Comparison of ENCODE assay signal across 1 cellular context in the genomic region with DNA sequence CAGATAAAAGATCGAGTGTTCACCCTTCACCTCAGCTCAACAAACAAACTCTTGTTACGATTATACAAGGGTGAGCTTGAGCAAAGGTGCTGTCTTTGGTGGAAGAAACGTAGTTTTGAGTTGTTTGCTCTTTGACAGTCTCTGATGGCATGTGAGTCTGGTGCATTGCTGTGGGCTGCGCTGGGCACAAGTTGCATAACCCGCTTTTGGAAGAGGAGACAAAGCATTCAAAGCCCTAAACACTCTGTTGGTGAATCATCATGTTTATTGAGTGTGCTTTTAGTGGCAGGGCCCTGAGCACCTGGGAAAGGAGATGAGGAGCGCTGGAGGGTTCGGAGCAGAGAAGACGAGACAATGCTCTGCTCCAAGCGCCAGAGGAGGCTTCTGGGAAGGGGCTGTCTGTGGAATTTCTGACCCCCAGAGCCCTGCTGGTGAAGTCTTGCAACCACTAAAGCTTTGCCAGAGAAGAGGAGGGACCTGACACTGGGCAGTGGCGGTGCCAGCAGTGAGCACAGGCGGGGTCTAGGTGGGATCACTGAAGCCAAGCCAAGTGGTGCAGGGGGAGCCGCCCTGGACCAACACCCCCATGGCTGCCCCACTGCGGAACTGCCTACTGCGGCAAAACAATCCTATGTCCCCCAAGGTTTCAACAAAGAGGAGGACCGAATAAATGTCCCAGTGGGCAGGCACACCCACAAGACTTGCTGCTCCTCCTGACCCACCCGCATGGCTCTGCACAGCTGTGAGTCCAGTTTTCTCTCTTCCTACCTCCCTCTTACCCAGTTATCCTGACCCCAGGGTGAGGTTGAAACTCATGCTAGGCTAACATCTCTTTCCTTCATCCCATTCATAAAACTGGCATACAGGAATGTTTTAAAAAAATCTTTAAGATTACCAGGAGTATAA.
TF ChIP-seq lines count a peak whose summit lies in the region.

No MANE protein-coding gene starts in this region.

TF ChIP-seq in HepG2, 621 proteins besides CTCF, POLR2A, EP300 and RAD21 (continued from another document and continues in another):
- TF ChIP-seq TSC22D2 (CRISPR knock-in tag; IDR thresholded peaks at IDR 0.05; ENCODE audit: borderline replicate concordance) (no peak), KDM6A (CRISPR knock-in tag; IDR thresholded peaks at IDR 0.05; ENCODE audit: low read depth) (no peak), SKI (IDR thresholded peaks at IDR 0.05; ENCODE audit: partially characterized antibody) (no peak), TCF7 (IDR thresholded peaks at IDR 0.05; ENCODE audit: low read depth) (no peak), TARDBP (CRISPR knock-in tag; IDR thresholded peaks at IDR 0.05) (no peak), ZNF251 (CRISPR knock-in tag; IDR thresholded peaks at IDR 0.05) (no peak), RARA (CRISPR knock-in tag; IDR thresholded peaks at IDR 0.05) (peak; percentile 71), RARG (CRISPR knock-in tag; IDR thresholded peaks at IDR 0.05; ENCODE audit: low read depth) (no peak), NCOA2 (CRISPR knock-in tag; IDR thresholded peaks at IDR 0.05) (no peak), ZNF850 (CRISPR knock-in tag; conservative IDR thresholded peaks at IDR 0.05) (no peak), ERF (CRISPR knock-in tag; IDR thresholded peaks at IDR 0.05) (no peak), CENPT (CRISPR knock-in tag; IDR thresholded peaks at IDR 0.05; ENCODE audit: low read depth) (no peak), PITX1 (CRISPR knock-in tag; IDR thresholded peaks at IDR 0.05) (no peak), HMG20A (CRISPR knock-in tag; IDR thresholded peaks at IDR 0.05; ENCODE audit: borderline replicate concordance) (peak; percentile 57; the same call in 1 of the 2 replicates), REPIN1 (CRISPR knock-in tag; IDR thresholded peaks at IDR 0.05; ENCODE audit: borderline replicate concordance, low read depth) (no peak), ZNF446 (CRISPR knock-in tag; IDR thresholded peaks at IDR 0.05) (no peak), ZBTB7A (CRISPR knock-in tag; IDR thresholded peaks at IDR 0.05) (no peak), MAZ (IDR thresholded peaks at IDR 0.05; ENCODE audit: borderline replicate concordance, low read depth, low read length) (no peak), MAZ (CRISPR knock-in tag; IDR thresholded peaks at IDR 0.05; ENCODE audit: low read depth) (no peak), ZNF382 (CRISPR knock-in tag; IDR thresholded peaks at IDR 0.05; ENCODE audit: borderline replicate concordance) (no peak), ZNF282 (IDR thresholded peaks at IDR 0.05; ENCODE audit: partially characterized antibody) (no peak), SNAPC2 (CRISPR knock-in tag; IDR thresholded peaks at IDR 0.05) (no peak), SOX13 (IDR thresholded peaks at IDR 0.05) (peak; percentile 61), SOX13 (CRISPR knock-in tag; conservative IDR thresholded peaks at IDR 0.05 in 1 of 2, IDR thresholded peaks at IDR 0.05 in 1 of 2) (peak in 1 of 2 experiments; percentile 83; a peak in 2 of 4 replicates), DPF2 (CRISPR knock-in tag; IDR thresholded peaks at IDR 0.05; ENCODE audit: borderline replicate concordance, low read depth) (no peak), SRSF4 (IDR thresholded peaks at IDR 0.05; ENCODE audit: low read depth, low read length, poor library complexity, severe bottlenecking) (no peak), ZNF430 (CRISPR knock-in tag; IDR thresholded peaks at IDR 0.05) (no peak), POLR2G (IDR thresholded peaks at IDR 0.05; ENCODE audit: low read depth, low read length) (no peak)
- TF ChIP-seq, protein P1, sequence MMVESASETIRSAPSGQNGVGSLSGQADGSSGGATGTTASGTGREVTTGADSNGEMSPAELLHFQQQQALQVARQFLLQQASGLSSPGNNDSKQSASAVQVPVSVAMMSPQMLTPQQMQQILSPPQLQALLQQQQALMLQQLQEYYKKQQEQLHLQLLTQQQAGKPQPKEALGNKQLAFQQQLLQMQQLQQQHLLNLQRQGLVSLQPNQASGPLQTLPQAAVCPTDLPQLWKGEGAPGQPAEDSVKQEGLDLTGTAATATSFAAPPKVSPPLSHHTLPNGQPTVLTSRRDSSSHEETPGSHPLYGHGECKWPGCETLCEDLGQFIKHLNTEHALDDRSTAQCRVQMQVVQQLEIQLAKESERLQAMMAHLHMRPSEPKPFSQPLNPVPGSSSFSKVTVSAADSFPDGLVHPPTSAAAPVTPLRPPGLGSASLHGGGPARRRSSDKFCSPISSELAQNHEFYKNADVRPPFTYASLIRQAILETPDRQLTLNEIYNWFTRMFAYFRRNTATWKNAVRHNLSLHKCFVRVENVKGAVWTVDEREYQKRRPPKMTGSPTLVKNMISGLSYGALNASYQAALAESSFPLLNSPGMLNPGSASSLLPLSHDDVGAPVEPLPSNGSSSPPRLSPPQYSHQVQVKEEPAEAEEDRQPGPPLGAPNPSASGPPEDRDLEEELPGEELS (CRISPR knock-in tag; IDR thresholded peaks at IDR 0.05) = peak; percentile 51
- TF ChIP-seq, protein P2, sequence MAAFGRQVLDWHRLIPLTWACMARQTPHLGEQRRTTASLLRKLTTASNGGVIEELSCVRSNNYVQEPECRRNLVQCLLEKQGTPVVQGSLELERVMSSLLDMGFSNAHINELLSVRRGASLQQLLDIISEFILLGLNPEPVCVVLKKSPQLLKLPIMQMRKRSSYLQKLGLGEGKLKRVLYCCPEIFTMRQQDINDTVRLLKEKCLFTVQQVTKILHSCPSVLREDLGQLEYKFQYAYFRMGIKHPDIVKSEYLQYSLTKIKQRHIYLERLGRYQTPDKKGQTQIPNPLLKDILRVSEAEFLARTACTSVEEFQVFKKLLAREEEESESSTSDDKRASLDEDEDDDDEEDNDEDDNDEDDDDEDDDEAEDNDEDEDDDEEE (CRISPR knock-in tag; IDR thresholded peaks at IDR 0.05) = no peak
- TF ChIP-seq, protein P3, sequence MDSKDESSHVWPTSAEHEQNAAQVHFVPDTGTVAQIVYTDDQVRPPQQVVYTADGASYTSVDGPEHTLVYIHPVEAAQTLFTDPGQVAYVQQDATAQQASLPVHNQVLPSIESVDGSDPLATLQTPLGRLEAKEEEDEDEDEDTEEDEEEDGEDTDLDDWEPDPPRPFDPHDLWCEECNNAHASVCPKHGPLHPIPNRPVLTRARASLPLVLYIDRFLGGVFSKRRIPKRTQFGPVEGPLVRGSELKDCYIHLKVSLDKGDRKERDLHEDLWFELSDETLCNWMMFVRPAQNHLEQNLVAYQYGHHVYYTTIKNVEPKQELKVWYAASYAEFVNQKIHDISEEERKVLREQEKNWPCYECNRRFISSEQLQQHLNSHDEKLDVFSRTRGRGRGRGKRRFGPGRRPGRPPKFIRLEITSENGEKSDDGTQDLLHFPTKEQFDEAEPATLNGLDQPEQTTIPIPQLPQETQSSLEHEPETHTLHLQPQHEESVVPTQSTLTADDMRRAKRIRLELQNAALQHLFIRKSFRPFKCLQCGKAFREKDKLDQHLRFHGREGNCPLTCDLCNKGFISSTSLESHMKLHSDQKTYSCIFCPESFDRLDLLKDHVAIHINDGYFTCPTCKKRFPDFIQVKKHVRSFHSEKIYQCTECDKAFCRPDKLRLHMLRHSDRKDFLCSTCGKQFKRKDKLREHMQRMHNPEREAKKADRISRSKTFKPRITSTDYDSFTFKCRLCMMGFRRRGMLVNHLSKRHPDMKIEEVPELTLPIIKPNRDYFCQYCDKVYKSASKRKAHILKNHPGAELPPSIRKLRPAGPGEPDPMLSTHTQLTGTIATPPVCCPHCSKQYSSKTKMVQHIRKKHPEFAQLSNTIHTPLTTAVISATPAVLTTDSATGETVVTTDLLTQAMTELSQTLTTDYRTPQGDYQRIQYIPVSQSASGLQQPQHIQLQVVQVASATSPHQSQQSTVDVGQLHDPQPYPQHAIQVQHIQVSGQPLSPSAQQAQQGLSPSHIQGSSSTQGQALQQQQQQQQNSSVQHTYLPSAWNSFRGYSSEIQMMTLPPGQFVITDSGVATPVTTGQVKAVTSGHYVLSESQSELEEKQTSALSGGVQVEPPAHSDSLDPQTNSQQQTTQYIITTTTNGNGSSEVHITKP (CRISPR knock-in tag; IDR thresholded peaks at IDR 0.05; ENCODE audit: low read depth) = no peak
- TF ChIP-seq, protein P4, sequence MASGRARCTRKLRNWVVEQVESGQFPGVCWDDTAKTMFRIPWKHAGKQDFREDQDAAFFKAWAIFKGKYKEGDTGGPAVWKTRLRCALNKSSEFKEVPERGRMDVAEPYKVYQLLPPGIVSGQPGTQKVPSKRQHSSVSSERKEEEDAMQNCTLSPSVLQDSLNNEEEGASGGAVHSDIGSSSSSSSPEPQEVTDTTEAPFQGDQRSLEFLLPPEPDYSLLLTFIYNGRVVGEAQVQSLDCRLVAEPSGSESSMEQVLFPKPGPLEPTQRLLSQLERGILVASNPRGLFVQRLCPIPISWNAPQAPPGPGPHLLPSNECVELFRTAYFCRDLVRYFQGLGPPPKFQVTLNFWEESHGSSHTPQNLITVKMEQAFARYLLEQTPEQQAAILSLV (CRISPR knock-in tag; IDR thresholded peaks at IDR 0.05; ENCODE audit: borderline replicate concordance) = no peak
- TF ChIP-seq, protein P5, sequence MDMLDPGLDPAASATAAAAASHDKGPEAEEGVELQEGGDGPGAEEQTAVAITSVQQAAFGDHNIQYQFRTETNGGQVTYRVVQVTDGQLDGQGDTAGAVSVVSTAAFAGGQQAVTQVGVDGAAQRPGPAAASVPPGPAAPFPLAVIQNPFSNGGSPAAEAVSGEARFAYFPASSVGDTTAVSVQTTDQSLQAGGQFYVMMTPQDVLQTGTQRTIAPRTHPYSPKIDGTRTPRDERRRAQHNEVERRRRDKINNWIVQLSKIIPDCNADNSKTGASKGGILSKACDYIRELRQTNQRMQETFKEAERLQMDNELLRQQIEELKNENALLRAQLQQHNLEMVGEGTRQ (IDR thresholded peaks at IDR 0.05; ENCODE audit: low read depth, low read length) = no peak
- TF ChIP-seq, protein P5 (CRISPR knock-in tag; IDR thresholded peaks at IDR 0.05; ENCODE audit: borderline replicate concordance) = no peak
- TF ChIP-seq, protein P6, sequence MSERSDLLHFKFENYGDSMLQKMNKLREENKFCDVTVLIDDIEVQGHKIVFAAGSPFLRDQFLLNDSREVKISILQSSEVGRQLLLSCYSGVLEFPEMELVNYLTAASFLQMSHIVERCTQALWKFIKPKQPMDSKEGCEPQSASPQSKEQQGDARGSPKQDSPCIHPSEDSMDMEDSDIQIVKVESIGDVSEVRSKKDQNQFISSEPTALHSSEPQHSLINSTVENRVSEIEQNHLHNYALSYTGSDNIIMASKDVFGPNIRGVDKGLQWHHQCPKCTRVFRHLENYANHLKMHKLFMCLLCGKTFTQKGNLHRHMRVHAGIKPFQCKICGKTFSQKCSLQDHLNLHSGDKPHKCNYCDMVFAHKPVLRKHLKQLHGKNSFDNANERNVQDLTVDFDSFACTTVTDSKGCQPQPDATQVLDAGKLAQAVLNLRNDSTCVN (CRISPR knock-in tag; IDR thresholded peaks at IDR 0.05; ENCODE audit: borderline replicate concordance) = no peak
- TF ChIP-seq, protein P7, sequence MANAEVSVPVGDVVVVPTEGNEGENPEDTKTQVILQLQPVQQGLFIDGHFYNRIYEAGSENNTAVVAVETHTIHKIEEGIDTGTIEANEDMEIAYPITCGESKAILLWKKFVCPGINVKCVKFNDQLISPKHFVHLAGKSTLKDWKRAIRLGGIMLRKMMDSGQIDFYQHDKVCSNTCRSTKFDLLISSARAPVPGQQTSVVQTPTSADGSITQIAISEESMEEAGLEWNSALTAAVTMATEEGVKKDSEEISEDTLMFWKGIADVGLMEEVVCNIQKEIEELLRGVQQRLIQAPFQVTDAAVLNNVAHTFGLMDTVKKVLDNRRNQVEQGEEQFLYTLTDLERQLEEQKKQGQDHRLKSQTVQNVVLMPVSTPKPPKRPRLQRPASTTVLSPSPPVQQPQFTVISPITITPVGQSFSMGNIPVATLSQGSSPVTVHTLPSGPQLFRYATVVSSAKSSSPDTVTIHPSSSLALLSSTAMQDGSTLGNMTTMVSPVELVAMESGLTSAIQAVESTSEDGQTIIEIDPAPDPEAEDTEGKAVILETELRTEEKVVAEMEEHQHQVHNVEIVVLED (CRISPR knock-in tag; IDR thresholded peaks at IDR 0.05; ENCODE audit: borderline replicate concordance) = no peak
- TF ChIP-seq, protein P8, sequence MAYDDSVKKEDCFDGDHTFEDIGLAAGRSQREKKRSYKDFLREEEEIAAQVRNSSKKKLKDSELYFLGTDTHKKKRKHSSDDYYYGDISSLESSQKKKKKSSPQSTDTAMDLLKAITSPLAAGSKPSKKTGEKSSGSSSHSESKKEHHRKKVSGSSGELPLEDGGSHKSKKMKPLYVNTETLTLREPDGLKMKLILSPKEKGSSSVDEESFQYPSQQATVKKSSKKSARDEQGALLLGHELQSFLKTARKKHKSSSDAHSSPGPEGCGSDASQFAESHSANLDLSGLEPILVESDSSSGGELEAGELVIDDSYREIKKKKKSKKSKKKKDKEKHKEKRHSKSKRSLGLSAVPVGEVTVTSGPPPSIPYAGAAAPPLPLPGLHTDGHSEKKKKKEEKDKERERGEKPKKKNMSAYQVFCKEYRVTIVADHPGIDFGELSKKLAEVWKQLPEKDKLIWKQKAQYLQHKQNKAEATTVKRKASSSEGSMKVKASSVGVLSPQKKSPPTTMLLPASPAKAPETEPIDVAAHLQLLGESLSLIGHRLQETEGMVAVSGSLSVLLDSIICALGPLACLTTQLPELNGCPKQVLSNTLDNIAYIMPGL (CRISPR knock-in tag; IDR thresholded peaks at IDR 0.05; ENCODE audit: borderline replicate concordance in 1 of 2, low read depth in 1 of 2) = no peak; a peak in 1 of 4 replicates
- TF ChIP-seq, protein P9, sequence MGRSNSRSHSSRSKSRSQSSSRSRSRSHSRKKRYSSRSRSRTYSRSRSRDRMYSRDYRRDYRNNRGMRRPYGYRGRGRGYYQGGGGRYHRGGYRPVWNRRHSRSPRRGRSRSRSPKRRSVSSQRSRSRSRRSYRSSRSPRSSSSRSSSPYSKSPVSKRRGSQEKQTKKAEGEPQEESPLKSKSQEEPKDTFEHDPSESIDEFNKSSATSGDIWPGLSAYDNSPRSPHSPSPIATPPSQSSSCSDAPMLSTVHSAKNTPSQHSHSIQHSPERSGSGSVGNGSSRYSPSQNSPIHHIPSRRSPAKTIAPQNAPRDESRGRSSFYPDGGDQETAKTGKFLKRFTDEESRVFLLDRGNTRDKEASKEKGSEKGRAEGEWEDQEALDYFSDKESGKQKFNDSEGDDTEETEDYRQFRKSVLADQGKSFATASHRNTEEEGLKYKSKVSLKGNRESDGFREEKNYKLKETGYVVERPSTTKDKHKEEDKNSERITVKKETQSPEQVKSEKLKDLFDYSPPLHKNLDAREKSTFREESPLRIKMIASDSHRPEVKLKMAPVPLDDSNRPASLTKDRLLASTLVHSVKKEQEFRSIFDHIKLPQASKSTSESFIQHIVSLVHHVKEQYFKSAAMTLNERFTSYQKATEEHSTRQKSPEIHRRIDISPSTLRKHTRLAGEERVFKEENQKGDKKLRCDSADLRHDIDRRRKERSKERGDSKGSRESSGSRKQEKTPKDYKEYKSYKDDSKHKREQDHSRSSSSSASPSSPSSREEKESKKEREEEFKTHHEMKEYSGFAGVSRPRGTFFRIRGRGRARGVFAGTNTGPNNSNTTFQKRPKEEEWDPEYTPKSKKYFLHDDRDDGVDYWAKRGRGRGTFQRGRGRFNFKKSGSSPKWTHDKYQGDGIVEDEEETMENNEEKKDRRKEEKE (IDR thresholded peaks at IDR 0.05) = no peak
